In genomic region chr11:104078250-104078649, GRCh38 we compare ENCODE assay signal across 31 cellular contexts. TPM values are rescaled to one million over a fixed set of nuclear protein-coding genes. Genes with fewer than 3 reads are reported as not detected.
"Had no signal": no experiment of that assay in that cellular context is flagged by ENCODE, and none has a peak within 500 bp of the region (broad histone marks: within the 10 kb centered on the region; RNA-seq: fewer than 3 reads in every experiment).

No MANE protein-coding gene starts in this region.

- H3K27me3 Mint-ChIP-seq: activated CD4-positive, alpha-beta T cell treated with anti-CD3 and anti-CD28 coated beads, Interleukin-2, amount 10 ng/mL, durations not matched to agents 24 days and 14 days; activated CD8-positive, alpha-beta memory T cell treated with anti-CD3 and anti-CD28 coated beads, Interleukin-2, amount 10 ng/mL, durations not matched to agents 7 days and 5 days; activated naive CD4-positive, alpha-beta T cell treated with anti-CD3 and anti-CD28 coated beads, Interleukin-2, amount 10 ng/mL, durations not matched to agents 7 days and 5 days; effector memory CD8-positive, alpha-beta T cell had no signal

- ATAC-seq: activated CD4-positive, CD25-positive, alpha-beta regulatory T cell treated with anti-CD3 and anti-CD28 coated beads, Interleukin-2, amount 50 U/mL, for 24 hours; activated CD8-positive, alpha-beta memory T cell treated with anti-CD3 and anti-CD28 coated beads, Interleukin-2, amount 10 ng/mL, durations not matched to agents 7 days and 5 days; activated CD8-positive, alpha-beta T cell treated with anti-CD3 and anti-CD28 coated beads for 36 hours; effector memory CD8-positive, alpha-beta T cell; right cardiac atrium had no signal

- H3K4me1 Mint-ChIP-seq: activated CD4-positive, alpha-beta T cell treated with anti-CD3 and anti-CD28 coated beads, Interleukin-2, amount 10 ng/mL, durations not matched to agents 24 days and 14 days; activated CD8-positive, alpha-beta memory T cell treated with anti-CD3 and anti-CD28 coated beads, Interleukin-2, amount 10 ng/mL, durations not matched to agents 7 days and 5 days; activated naive CD4-positive, alpha-beta T cell treated with anti-CD3 and anti-CD28 coated beads, Interleukin-2, amount 10 ng/mL, durations not matched to agents 7 days and 5 days; nephron had no signal

- H3K36me3 Mint-ChIP-seq: activated CD8-positive, alpha-beta memory T cell treated with anti-CD3 and anti-CD28 coated beads, Interleukin-2, amount 10 ng/mL, durations not matched to agents 7 days and 5 days; activated naive CD4-positive, alpha-beta T cell treated with anti-CD3 and anti-CD28 coated beads, Interleukin-2, amount 10 ng/mL, durations not matched to agents 7 days and 5 days had no signal

- H3K9me3 Mint-ChIP-seq: activated CD4-positive, alpha-beta T cell treated with anti-CD3 and anti-CD28 coated beads, Interleukin-2, amount 10 ng/mL, durations not matched to agents 24 days and 14 days; activated CD8-positive, alpha-beta T cell treated with anti-CD3 and anti-CD28 coated beads for 36 hours; activated naive CD4-positive, alpha-beta T cell treated with anti-CD3 and anti-CD28 coated beads, Interleukin-2, amount 10 ng/mL, durations not matched to agents 7 days and 5 days; effector memory CD8-positive, alpha-beta T cell; nephron had no signal

- H3K27ac Mint-ChIP-seq: activated CD4-positive, alpha-beta T cell treated with anti-CD3 and anti-CD28 coated beads, Interleukin-2, amount 10 ng/mL, durations not matched to agents 24 days and 14 days; activated CD8-positive, alpha-beta memory T cell treated with anti-CD3 and anti-CD28 coated beads, Interleukin-2, amount 10 ng/mL, durations not matched to agents 7 days and 5 days; activated CD8-positive, alpha-beta T cell treated with anti-CD3 and anti-CD28 coated beads for 36 hours; activated naive CD4-positive, alpha-beta T cell treated with anti-CD3 and anti-CD28 coated beads, Interleukin-2, amount 10 ng/mL, durations not matched to agents 7 days and 5 days; effector memory CD8-positive, alpha-beta T cell; mesothelial cell of epicardium; nephron had no signal

- H3K36me3 ChIP-seq: colonic mucosa, esophagus muscularis mucosa, left ventricle myocardium inferior, stomach, vagina had no signal

- H3K4me1 ChIP-seq: colonic mucosa, esophagus muscularis mucosa, parathyroid adenoma, vagina had no signal

- H3K4me3 ChIP-seq: colonic mucosa, dorsolateral prefrontal cortex, esophagus muscularis mucosa, left ventricle myocardium inferior, stomach, vagina had no signal

- H3K4me3 Mint-ChIP-seq: activated CD4-positive, alpha-beta T cell treated with anti-CD3 and anti-CD28 coated beads, Interleukin-2, amount 10 ng/mL, durations not matched to agents 24 days and 14 days; activated CD8-positive, alpha-beta memory T cell treated with anti-CD3 and anti-CD28 coated beads, Interleukin-2, amount 10 ng/mL, durations not matched to agents 7 days and 5 days; activated CD8-positive, alpha-beta T cell treated with anti-CD3 and anti-CD28 coated beads for 36 hours; activated naive CD4-positive, alpha-beta T cell treated with anti-CD3 and anti-CD28 coated beads, Interleukin-2, amount 10 ng/mL, durations not matched to agents 7 days and 5 days; effector memory CD8-positive, alpha-beta T cell; mesothelial cell of epicardium; nephron had no signal

- H3K27ac ChIP-seq: colonic mucosa, dorsolateral prefrontal cortex, esophagus muscularis mucosa, left ventricle myocardium inferior, parathyroid adenoma, stomach, vagina, VCaP had no signal

- DNase-seq: activated CD4-positive, alpha-beta T cell treated with anti-CD3 and anti-CD28 coated beads, Interleukin-2, amount 10 ng/mL, durations not matched to agents 24 days and 14 days; activated CD8-positive, alpha-beta memory T cell treated with anti-CD3 and anti-CD28 coated beads, Interleukin-2, amount 10 ng/mL, durations not matched to agents 7 days and 5 days; activated CD8-positive, alpha-beta T cell treated with anti-CD3 and anti-CD28 coated beads for 36 hours; activated effector memory CD4-positive, alpha-beta T cell treated with anti-CD3 and anti-CD28 coated beads, Interleukin-2, amount 50 U/mL, for 16 hours; activated naive CD4-positive, alpha-beta T cell treated with anti-CD3 and anti-CD28 coated beads, Interleukin-2, amount 10 ng/mL, durations not matched to agents 7 days and 5 days; activated T-cell treated with anti-CD3 and anti-CD28 coated beads for 4 hours; amygdala; colonic mucosa; dorsolateral prefrontal cortex; effector memory CD8-positive, alpha-beta T cell; glutamatergic neuron; hippocampal formation; kidney glomerular epithelial cell; left ventricle myocardium inferior; right cardiac atrium; stimulated activated CD4-positive, alpha-beta T cell treated with anti-CD3 and anti-CD28 coated beads, Interleukin-12 subunit alpha, Interleukin-12 subunit beta, amount 100 ng/mL, for 4 hours; stomach; T-helper 9 cell; trophoblast cell had no signal

- H3K27me3 ChIP-seq: colonic mucosa, dorsolateral prefrontal cortex, esophagus muscularis mucosa, stomach, vagina had no signal

- H3K79me2 ChIP-seq: parathyroid adenoma had no signal

- H2AFZ ChIP-seq: parathyroid adenoma had no signal

- H3K9me3 ChIP-seq: colonic mucosa, esophagus muscularis mucosa, left ventricle myocardium inferior, stomach, vagina had no signal

RNA-seq across cellular contexts. Expression of gene DDI1, which starts 41.8 kb away (rescaled TPM):
- total RNA-seq: activated CD4-positive, alpha-beta T cell treated with anti-CD3 and anti-CD28 coated beads, Interleukin-2, amount 10 ng/mL, durations not matched to agents 24 days and 14 days; activated CD8-positive, alpha-beta memory T cell treated with anti-CD3 and anti-CD28 coated beads, Interleukin-2, amount 10 ng/mL, durations not matched to agents 7 days and 5 days; activated CD8-positive, alpha-beta T cell treated with anti-CD3 and anti-CD28 coated beads for 36 hours; bronchial epithelial cell; colonic mucosa; esophagus muscularis mucosa; frontal cortex; left ventricle myocardium inferior; lung microvascular endothelial cell; mesothelial cell of epicardium; pulmonary artery endothelial cell; right cardiac atrium; stomach; temporal lobe; vagina had no signal
